Comparison of ENCODE assay signal across 1 cellular context in the genomic region with DNA sequence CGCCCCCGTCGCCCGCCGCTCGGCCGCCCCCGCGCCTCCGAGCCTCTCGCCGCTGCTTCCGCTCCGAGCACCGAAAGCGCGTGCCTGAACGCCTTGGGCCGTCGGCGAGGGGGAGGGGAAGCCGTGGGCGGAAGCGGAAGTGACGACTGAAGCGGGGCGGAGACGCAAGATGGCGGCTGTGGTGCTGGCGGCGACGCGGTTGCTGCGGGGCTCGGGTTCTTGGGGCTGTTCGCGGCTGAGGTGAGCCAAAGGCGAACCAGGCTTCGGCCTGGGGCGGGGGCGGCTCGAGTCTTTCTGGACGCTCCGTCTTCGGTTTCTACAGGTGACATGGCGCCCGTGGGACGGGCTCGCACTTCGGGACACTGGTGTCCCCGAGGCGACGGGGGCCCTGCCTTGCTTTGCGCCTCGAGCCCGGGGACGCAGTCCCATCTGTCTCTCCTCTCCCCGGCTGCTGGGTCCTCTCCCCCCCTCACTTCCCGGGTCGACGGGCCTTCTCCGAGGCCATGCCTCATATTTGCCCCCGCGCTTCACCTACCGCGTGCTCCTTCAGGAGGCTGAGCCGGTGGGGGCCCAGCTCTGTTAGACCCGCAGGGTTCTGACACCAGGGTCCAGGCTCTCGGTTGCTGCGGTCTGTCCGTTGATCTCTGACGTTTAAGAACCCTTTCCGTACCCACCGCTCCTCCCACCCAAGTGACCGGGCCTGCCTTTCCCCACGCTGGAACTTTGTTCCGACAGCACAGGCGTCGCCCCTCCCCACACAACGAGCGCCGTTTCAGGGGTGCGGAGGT.
TF ChIP-seq lines count a peak whose summit lies in the region.

Gene ENTR1 (minus strand): TSS at position 115 of the 788 bp plus-strand sequence. CDS start 217 bp downstream, outside the sequence.
A gene with protein sequence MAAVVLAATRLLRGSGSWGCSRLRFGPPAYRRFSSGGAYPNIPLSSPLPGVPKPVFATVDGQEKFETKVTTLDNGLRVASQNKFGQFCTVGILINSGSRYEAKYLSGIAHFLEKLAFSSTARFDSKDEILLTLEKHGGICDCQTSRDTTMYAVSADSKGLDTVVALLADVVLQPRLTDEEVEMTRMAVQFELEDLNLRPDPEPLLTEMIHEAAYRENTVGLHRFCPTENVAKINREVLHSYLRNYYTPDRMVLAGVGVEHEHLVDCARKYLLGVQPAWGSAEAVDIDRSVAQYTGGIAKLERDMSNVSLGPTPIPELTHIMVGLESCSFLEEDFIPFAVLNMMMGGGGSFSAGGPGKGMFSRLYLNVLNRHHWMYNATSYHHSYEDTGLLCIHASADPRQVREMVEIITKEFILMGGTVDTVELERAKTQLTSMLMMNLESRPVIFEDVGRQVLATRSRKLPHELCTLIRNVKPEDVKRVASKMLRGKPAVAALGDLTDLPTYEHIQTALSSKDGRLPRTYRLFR (plus strand): TSS at position 159 of the 788 bp plus-strand sequence. CDS start 11 bp downstream, at position 170.

TF ChIP-seq in HepG2, 621 proteins besides CTCF, POLR2A, EP300 and RAD21 (continued from another document and continues in another):
- TF ChIP-seq TCF12 (IDR thresholded peaks at IDR 0.05) (no peak), TCF12 (CRISPR knock-in tag; IDR thresholded peaks at IDR 0.05) (0 out of 2 replicates have a peak, but pooled peaks have one; percentile 67), BATF2 (CRISPR knock-in tag; IDR thresholded peaks at IDR 0.05) (no peak; the same call in none of the 2 replicates), ZMYM4 (CRISPR knock-in tag; IDR thresholded peaks at IDR 0.05) (peak; percentile 14; the same call in 1 of the 2 replicates), HHEX (CRISPR knock-in tag; IDR thresholded peaks at IDR 0.05) (no peak), ZBTB8A (CRISPR knock-in tag; IDR thresholded peaks at IDR 0.05; ENCODE audit: borderline replicate concordance, low read depth) (no peak), LCORL (IDR thresholded peaks at IDR 0.05) (no peak), LCORL (CRISPR knock-in tag; IDR thresholded peaks at IDR 0.05) (0 out of 2 replicates have a peak, but pooled peaks have one; percentile 43), AGO2 (optimal IDR thresholded peaks at IDR 0.05; ENCODE audit: low read depth, low read length) (peak; percentile 56), ZBTB49 (CRISPR knock-in tag; IDR thresholded peaks at IDR 0.05; ENCODE audit: borderline replicate concordance) (no peak), ATF7-NPFF (CRISPR knock-in tag; IDR thresholded peaks at IDR 0.05; ENCODE audit: low read depth) (peak; percentile 86), AHDC1 (CRISPR knock-in tag; IDR thresholded peaks at IDR 0.05; ENCODE audit: borderline replicate concordance) (no peak), ZBTB33 (CRISPR knock-in tag; IDR thresholded peaks at IDR 0.05) (no peak), TRIM24 (CRISPR knock-in tag; IDR thresholded peaks at IDR 0.05) (no peak), HNF4A (CRISPR knock-in tag; IDR thresholded peaks at IDR 0.05) (no peak), NPAS2 (CRISPR knock-in tag; IDR thresholded peaks at IDR 0.05; ENCODE audit: borderline replicate concordance) (no peak), ZFX (CRISPR knock-in tag; IDR thresholded peaks at IDR 0.05; ENCODE audit: low read depth) (peak; percentile 85), PAF1 (CRISPR knock-in tag; IDR thresholded peaks at IDR 0.05) (no peak)
- TF ChIP-seq, protein P1, sequence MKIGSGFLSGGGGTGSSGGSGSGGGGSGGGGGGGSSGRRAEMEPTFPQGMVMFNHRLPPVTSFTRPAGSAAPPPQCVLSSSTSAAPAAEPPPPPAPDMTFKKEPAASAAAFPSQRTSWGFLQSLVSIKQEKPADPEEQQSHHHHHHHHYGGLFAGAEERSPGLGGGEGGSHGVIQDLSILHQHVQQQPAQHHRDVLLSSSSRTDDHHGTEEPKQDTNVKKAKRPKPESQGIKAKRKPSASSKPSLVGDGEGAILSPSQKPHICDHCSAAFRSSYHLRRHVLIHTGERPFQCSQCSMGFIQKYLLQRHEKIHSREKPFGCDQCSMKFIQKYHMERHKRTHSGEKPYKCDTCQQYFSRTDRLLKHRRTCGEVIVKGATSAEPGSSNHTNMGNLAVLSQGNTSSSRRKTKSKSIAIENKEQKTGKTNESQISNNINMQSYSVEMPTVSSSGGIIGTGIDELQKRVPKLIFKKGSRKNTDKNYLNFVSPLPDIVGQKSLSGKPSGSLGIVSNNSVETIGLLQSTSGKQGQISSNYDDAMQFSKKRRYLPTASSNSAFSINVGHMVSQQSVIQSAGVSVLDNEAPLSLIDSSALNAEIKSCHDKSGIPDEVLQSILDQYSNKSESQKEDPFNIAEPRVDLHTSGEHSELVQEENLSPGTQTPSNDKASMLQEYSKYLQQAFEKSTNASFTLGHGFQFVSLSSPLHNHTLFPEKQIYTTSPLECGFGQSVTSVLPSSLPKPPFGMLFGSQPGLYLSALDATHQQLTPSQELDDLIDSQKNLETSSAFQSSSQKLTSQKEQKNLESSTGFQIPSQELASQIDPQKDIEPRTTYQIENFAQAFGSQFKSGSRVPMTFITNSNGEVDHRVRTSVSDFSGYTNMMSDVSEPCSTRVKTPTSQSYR (CRISPR knock-in tag; IDR thresholded peaks at IDR 0.05; ENCODE audit: borderline replicate concordance) = peak; percentile 99
- TF ChIP-seq, protein P2, sequence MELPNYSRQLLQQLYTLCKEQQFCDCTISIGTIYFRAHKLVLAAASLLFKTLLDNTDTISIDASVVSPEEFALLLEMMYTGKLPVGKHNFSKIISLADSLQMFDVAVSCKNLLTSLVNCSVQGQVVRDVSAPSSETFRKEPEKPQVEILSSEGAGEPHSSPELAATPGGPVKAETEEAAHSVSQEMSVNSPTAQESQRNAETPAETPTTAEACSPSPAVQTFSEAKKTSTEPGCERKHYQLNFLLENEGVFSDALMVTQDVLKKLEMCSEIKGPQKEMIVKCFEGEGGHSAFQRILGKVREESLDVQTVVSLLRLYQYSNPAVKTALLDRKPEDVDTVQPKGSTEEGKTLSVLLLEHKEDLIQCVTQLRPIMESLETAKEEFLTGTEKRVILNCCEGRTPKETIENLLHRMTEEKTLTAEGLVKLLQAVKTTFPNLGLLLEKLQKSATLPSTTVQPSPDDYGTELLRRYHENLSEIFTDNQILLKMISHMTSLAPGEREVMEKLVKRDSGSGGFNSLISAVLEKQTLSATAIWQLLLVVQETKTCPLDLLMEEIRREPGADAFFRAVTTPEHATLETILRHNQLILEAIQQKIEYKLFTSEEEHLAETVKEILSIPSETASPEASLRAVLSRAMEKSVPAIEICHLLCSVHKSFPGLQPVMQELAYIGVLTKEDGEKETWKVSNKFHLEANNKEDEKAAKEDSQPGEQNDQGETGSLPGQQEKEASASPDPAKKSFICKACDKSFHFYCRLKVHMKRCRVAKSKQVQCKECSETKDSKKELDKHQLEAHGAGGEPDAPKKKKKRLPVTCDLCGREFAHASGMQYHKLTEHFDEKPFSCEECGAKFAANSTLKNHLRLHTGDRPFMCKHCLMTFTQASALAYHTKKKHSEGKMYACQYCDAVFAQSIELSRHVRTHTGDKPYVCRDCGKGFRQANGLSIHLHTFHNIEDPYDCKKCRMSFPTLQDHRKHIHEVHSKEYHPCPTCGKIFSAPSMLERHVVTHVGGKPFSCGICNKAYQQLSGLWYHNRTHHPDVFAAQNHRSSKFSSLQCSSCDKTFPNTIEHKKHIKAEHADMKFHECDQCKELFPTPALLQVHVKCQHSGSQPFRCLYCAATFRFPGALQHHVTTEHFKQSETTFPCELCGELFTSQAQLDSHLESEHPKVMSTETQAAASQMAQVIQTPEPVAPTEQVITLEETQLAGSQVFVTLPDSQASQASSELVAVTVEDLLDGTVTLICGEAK (IDR thresholded peaks at IDR 0.05) = peak; percentile 49
- TF ChIP-seq, protein P2 (CRISPR knock-in tag; IDR thresholded peaks at IDR 0.05) = no peak
